ENCODE assay signal across 8 cellular contexts in genomic region chr5:10760033-10760975, GRCh38. TPM values are rescaled to one million over a fixed set of nuclear protein-coding genes. Genes with fewer than 3 reads are reported as not detected.
DNase-seq lines count a peak whose midpoint lies in the region; ATAC-seq and TF ChIP-seq lines count a peak whose summit lies in the region.

No MANE protein-coding gene starts in this region.

- no peaks in the 10 kb centered on the region for H3K9me3 ChIP-seq in HAP-1

- ATAC-seq in SK-N-SH treated with all-trans-retinoic acid at 6 μM for 48 hours, result peak; percentile 27

- H3K27me3 ChIP-seq in HAP-1 (ENCODE audit: low read depth), result no peaks in the 10 kb centered on the region

- in situ Hi-C loops in HAP-1 (cut with MboI; ENCODE audit: low sequenced_read_pairs), result no loop called here

- H3K4me1 ChIP-seq in HAP-1, result peaks cover 9% of the 10 kb centered on the region

- no peak for TF ChIP-seq CTCF in choroid plexus epithelial cell (conservative IDR thresholded peaks at IDR 0.05; ENCODE audit: low read depth, low read length)

- H3K4me3 ChIP-seq in HAP-1 (peak overlapping the region; percentile 59), choroid plexus epithelial cell (ENCODE audit: low read depth, low read length) (peak overlapping the region; percentile 69)

- DNase-seq in NCI-H82 (lab: John Stamatoyannopoulos, UW), result peak; percentile 37
- DNase-seq in NCI-H82 treated with DMSO at 0.1 percent for 48 hours (lab: John Stamatoyannopoulos, UW; ENCODE audit: unreplicated experiment), result no peak
- peak; percentile 19 to 44 for DNase-seq in HAP-1 (ENCODE audit: low spot score in 2 of 2)
- DNase-seq in LHCN-M2 (ENCODE audit: low read depth), result peak; percentile 56
- DNase-seq in choroid plexus epithelial cell (ENCODE audit: low read depth), result peak; percentile 53
- peak; percentile 67 for DNase-seq in kidney tubule cell (ENCODE audit: low spot score)
- DNase-seq in stimulated activated CD4-positive, alpha-beta T cell treated with anti-CD3 and anti-CD28 coated beads, Interleukin-1b, Interleukin-23, amount 100 ng/mL, for 48 hours, result peak; percentile 11

- no peaks in the 10 kb centered on the region; the same call in 1 of the 2 replicates for H3K36me3 ChIP-seq in HAP-1 (replicated peaks)

TF ChIP-seq in SK-N-SH treated with all-trans-retinoic acid at 6 μM for 48 hours, 23 proteins besides CTCF, POLR2A, EP300 and RAD21:
- TF ChIP-seq ZFP3 (CRISPR knock-in tag; IDR thresholded peaks at IDR 0.05) (no peak), ZNF565 (CRISPR knock-in tag; conservative IDR thresholded peaks at IDR 0.05; ENCODE audit: low read depth) (no peak), CSDC2 (CRISPR knock-in tag; IDR thresholded peaks at IDR 0.05) (no peak), PPARA (CRISPR knock-in tag; IDR thresholded peaks at IDR 0.05; ENCODE audit: borderline replicate concordance) (no peak), CREB5 (CRISPR knock-in tag; IDR thresholded peaks at IDR 0.05; ENCODE audit: low read depth) (no peak), RARB (CRISPR knock-in tag; IDR thresholded peaks at IDR 0.05) (no peak)

RNA-seq across cellular contexts. Expression of gene DAP, which starts 0.7 kb away (rescaled TPM):
- total RNA-seq in LHCN-M2 (2014; rRNA removed), result 45.0 and 62.7 TPM in 2 replicates
- 161 TPM for polyA plus RNA-seq in LHCN-M2 (2012)
